8 cellular contexts compared by ENCODE assay signal in genomic region chr5:134211263-134212031, GRCh38. TPM values are rescaled to one million over a fixed set of nuclear protein-coding genes. Genes with fewer than 3 reads are reported as not detected.
DNase-seq lines count a peak whose midpoint lies in the region; ATAC-seq and TF ChIP-seq lines count a peak whose summit lies in the region.
"Not testable (repeated sequence)": the region's sequence is repeated elsewhere in the genome, so short reads cannot be mapped to it uniquely, and the experiment has no call there.

No MANE protein-coding gene starts in this region.

- intact Hi-C loops in HCT116 (cut with micrococcal nuclease) = not testable (repeated sequence)

- not testable (repeated sequence) for TF ChIP-seq CTCF in HCT116 (IDR thresholded peaks at IDR 0.05 in 2 of 3, conservative IDR thresholded peaks at IDR 0.05 in 1 of 3; ENCODE audit: borderline replicate concordance in 1 of 3, insufficient read depth in 1 of 3, low read depth in 2 of 3, low read length in 2 of 3); brain microvascular endothelial cell (IDR thresholded peaks at IDR 0.05; ENCODE audit: low read depth, low read length, missing control alignments)

- H3K27ac ChIP-seq in CD8-positive, alpha-beta memory T cell (ENCODE audit: low read depth, low read length); HCT116 (ENCODE audit: low read depth, low read length); brain microvascular endothelial cell: not testable (repeated sequence)

- H3K9me2 ChIP-seq in HCT116 (ENCODE audit: insufficient read depth) = not testable (repeated sequence)

- TF ChIP-seq RAD21 in HCT116 (IDR thresholded peaks at IDR 0.05; ENCODE audit: low read depth) = not testable (repeated sequence)

- H3K4me1 Mint-ChIP-seq in CD8-positive, alpha-beta memory T cell = peaks cover 72 to 88% (median 83%) of the 10 kb centered on the region in 3 donors
- H3K4me1 Mint-ChIP-seq in activated T-helper 17 cell treated with anti-CD3 and anti-CD28 coated beads, Interleukin-2, amount 50 U/mL, for 72 hours = peaks cover 25% of the 10 kb centered on the region

- H3K9me3 Mint-ChIP-seq in CD8-positive, alpha-beta memory T cell; activated T-helper 17 cell treated with anti-CD3 and anti-CD28 coated beads, Interleukin-2, amount 50 U/mL, for 72 hours: not testable (repeated sequence)

- H4K20me1 ChIP-seq in HCT116 (ENCODE audit: insufficient read depth) = peaks cover 63% of the 10 kb centered on the region

- not testable (repeated sequence) for TF ChIP-seq POLR2A in HCT116 (IDR thresholded peaks at IDR 0.05; ENCODE audit: borderline replicate concordance, extremely low read depth, insufficient read depth, insufficient read length)

- peaks cover 70% of the 10 kb centered on the region for H3K4me1 ChIP-seq in CD8-positive, alpha-beta memory T cell (ENCODE audit: insufficient read depth, low read length)
- peaks cover 8 to 25% of the 10 kb centered on the region in 2 experiments for H3K4me1 ChIP-seq in HCT116 (ENCODE audit: control insufficient read depth in 1 of 2, insufficient read depth in 2 of 2, low read length in 2 of 2)

- ATAC-seq in HCT116 = peak; percentile 51
- ATAC-seq in activated T-helper 17 cell treated with anti-CD3 and anti-CD28 coated beads, Interleukin-2, amount 50 U/mL, for 72 hours (replicated peaks) = not testable (repeated sequence)

- H3K27ac Mint-ChIP-seq in CD8-positive, alpha-beta memory T cell = peak overlapping the region in 4 of 8 donors; percentile 29 to 54 (median 32)
- H3K27ac Mint-ChIP-seq in activated T-helper 17 cell treated with anti-CD3 and anti-CD28 coated beads, Interleukin-2, amount 50 U/mL, for 72 hours = peak overlapping the region; percentile 61

- peak overlapping the region; percentile 37 for H3K4me2 ChIP-seq in HCT116 (ENCODE audit: low read length)

- BruUV-seq in HCT116 (replicated peaks; lab: Mats Ljungman, UMichigan) = not testable (repeated sequence)

- H3K27me3 ChIP-seq in CD8-positive, alpha-beta memory T cell (ENCODE audit: insufficient read depth, low read length, poor library complexity, severe bottlenecking); HCT116 (ENCODE audit: insufficient read depth, low read length); brain microvascular endothelial cell (replicated peaks): not testable (repeated sequence)

- RAD21 ChIA-PET in HCT116 (lab: Charles Lee; ENCODE audit: low non-redundant PET in 1 of 2, low total read pairs in 2 of 2, uncharacterized antibody in 2 of 2, unreplicated experiment in 2 of 2) = not testable (repeated sequence)

- not testable (repeated sequence) for DNase-seq in CD8-positive, alpha-beta memory T cell; HCT116 (ENCODE audit: low read depth, low spot score)
- peak; percentile 23 for DNase-seq in RPMI7951 (ENCODE audit: low read depth)
- peak; percentile 55 for DNase-seq in brain microvascular endothelial cell
- DNase-seq in fibroblast of gingiva (ENCODE audit: low read depth) = peak; percentile 59
- peak; percentile 26 for DNase-seq in kidney tubule cell (ENCODE audit: low spot score)
- peak; percentile 24 for DNase-seq in skeletal muscle cell (ENCODE audit: low read depth)

- not testable (repeated sequence) for H3K4me3 ChIP-seq in CD8-positive, alpha-beta memory T cell (ENCODE audit: low read length); HCT116 (replicated peaks in 1 of 2; ENCODE audit: low read depth in 1 of 2, low read length in 2 of 2); brain microvascular endothelial cell (ENCODE audit: low read depth, low read length); skeletal muscle cell (ENCODE audit: low read depth, low read length)

- not testable (repeated sequence) for H3K9me3 ChIP-seq in CD8-positive, alpha-beta memory T cell (ENCODE audit: low read length); HCT116 (ENCODE audit: control insufficient read depth in 1 of 2, insufficient read depth in 1 of 2, low read depth in 1 of 2, low read length in 2 of 2)

- not testable (repeated sequence) for H3K27me3 Mint-ChIP-seq in CD8-positive, alpha-beta memory T cell; activated T-helper 17 cell treated with anti-CD3 and anti-CD28 coated beads, Interleukin-2, amount 50 U/mL, for 72 hours

- in situ Hi-C loops in brain microvascular endothelial cell (cut with HindIII; ENCODE audit: low pct_ligation_motif_present, low sequenced_read_pairs) = not testable (repeated sequence)

- H2AFZ ChIP-seq in HCT116 (ENCODE audit: low read depth, low read length, poor library complexity, severe bottlenecking) = not testable (repeated sequence)

- not testable (repeated sequence) for H3K9ac ChIP-seq in HCT116 (ENCODE audit: low read length)

- peaks cover 100% of the 10 kb centered on the region for H3K79me2 ChIP-seq in HCT116 (ENCODE audit: insufficient read depth, low read length)

- H3K36me3 Mint-ChIP-seq in CD8-positive, alpha-beta memory T cell = peaks cover 0 to 20% (median 4%) of the 10 kb centered on the region in 3 donors
- peaks cover 51% of the 10 kb centered on the region for H3K36me3 Mint-ChIP-seq in activated T-helper 17 cell treated with anti-CD3 and anti-CD28 coated beads, Interleukin-2, amount 50 U/mL, for 72 hours (ENCODE audit: low read depth)

- H3K4me3 Mint-ChIP-seq in CD8-positive, alpha-beta memory T cell = peak overlapping the region in 6 of 7 donors; percentile 36 to 76 (median 61)
- not testable (repeated sequence) for H3K4me3 Mint-ChIP-seq in activated T-helper 17 cell treated with anti-CD3 and anti-CD28 coated beads, Interleukin-2, amount 50 U/mL, for 72 hours

- POLR2A ChIA-PET in CD8-positive, alpha-beta memory T cell (lab: Charles Lee) = interaction anchor here (0.7 kb wide), 1 partner anchor 39 kb away, joined by 5 read pairs; no protein-coding TSS in a partner anchor
- POLR2A ChIA-PET in HCT116 (lab: Charles Lee) = not testable (repeated sequence)

- CTCF ChIA-PET in CD8-positive, alpha-beta memory T cell (lab: Charles Lee) = interaction anchor here (0.7 to 2.1 kb wide), 4 partner anchors 14 to 66 kb away, joined by 3 to 7 read pairs (median 4); no protein-coding TSS in a partner anchor
- CTCF ChIA-PET in HCT116 (lab: Charles Lee) = not testable (repeated sequence)

- not testable (repeated sequence) for H3K36me3 ChIP-seq in CD8-positive, alpha-beta memory T cell (ENCODE audit: insufficient read depth, low read length); HCT116 (ENCODE audit: control insufficient read depth in 1 of 2, insufficient read depth in 2 of 2, low read length in 2 of 2); brain microvascular endothelial cell (replicated peaks)

RNA-seq across cellular contexts. Expression of gene PPP2CA, which starts 14.4 kb away (rescaled TPM):
- 100 to 1,000 TPM; 189 to 210 TPM for total RNA-seq in CD8-positive, alpha-beta memory T cell
- 232 TPM for polyA plus RNA-seq in CD8-positive, alpha-beta memory T cell
- 167 TPM for total RNA-seq in HCT116 (2021; ENCODE audit: unreplicated experiment)
- polyA plus RNA-seq in HCT116 (2012) = 158 and 173 TPM in 2 replicates
- total RNA-seq in RPMI7951 (2014; rRNA removed; shearing (Covaris generic)) = 58.8 and 92.3 TPM in 2 replicates
- total RNA-seq in activated T-helper 17 cell treated with anti-CD3 and anti-CD28 coated beads, Interleukin-2, amount 50 U/mL, for 72 hours = 100 to 1,000 TPM; 101 to 164 TPM

RNA-seq across cellular contexts. Expression of gene SKP1, which starts 34.7 kb away (rescaled TPM):
- total RNA-seq in CD8-positive, alpha-beta memory T cell = 100 to 1,000 TPM; 264 to 280 TPM
- 1,187 TPM for polyA plus RNA-seq in CD8-positive, alpha-beta memory T cell
- 245 TPM for total RNA-seq in HCT116 (2021; ENCODE audit: unreplicated experiment)
- polyA plus RNA-seq in HCT116 (2012) = 227 and 318 TPM in 2 replicates
- total RNA-seq in RPMI7951 (2014; rRNA removed; shearing (Covaris generic)) = 357 and 366 TPM in 2 replicates
- 100 to 1,000 TPM; 152 to 209 TPM for total RNA-seq in activated T-helper 17 cell treated with anti-CD3 and anti-CD28 coated beads, Interleukin-2, amount 50 U/mL, for 72 hours
